ENCODE assay signal across 8 cellular contexts in the genomic region with DNA sequence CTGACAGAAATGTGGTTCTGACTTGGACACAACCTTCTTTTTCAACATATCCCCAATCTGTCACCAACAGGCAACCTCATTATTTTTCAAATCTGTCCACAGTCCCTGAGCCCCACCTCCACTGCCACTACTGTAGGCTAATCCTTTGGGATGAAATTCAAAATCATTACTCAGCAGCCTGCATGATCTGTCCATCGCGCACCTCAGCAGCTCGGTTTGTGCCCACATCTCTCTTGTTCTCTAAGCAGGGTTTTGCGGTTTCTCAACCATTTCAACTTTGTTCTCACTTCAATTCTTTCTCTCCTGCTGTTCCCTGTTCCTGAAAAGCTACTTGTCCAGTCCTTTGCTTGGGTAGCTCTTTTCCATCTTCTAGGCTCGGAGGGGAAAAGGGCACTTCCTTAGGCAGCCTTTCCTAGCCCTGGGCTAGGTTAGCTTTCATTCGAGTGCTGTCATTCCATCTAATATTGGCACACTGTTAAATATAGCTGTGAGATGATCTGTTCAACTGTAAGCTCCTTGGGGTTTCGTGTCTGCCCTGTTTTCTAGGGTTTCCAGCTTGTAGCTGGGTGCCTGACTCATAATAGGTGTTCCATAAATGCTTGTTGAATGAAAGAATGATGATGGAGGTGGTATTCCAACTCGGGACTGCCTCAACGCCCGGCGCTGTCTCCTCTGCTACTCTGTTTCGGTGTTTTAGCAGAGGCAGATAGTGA. TPM values are rescaled to one million over a fixed set of nuclear protein-coding genes. Genes with fewer than 3 reads are reported as not detected.
A peak's percentile ranks its signal among the peaks of the same experiment; 100 is the strongest.
DNase-seq lines count a peak whose midpoint lies in the region; ATAC-seq and TF ChIP-seq lines count a peak whose summit lies in the region.

No MANE protein-coding gene starts in this region.

- peak overlapping the region; percentile 86 for H3K4me3 Mint-ChIP-seq in activated CD4-positive, alpha-beta T cell treated with anti-CD3 and anti-CD28 coated beads, Interleukin-2, amount 10 ng/mL, durations not matched to agents 7 days and 5 days
- peak overlapping the region; percentile 77 for H3K4me3 Mint-ChIP-seq in activated B cell treated with CpG ODN at 0.5 μM for 24 hours

- H3K4me3 ChIP-seq in heart left ventricle, result peak overlapping the region; percentile 39 to 81 (median 70)
- H3K4me3 ChIP-seq in skin epidermis, result peak overlapping the region; percentile 43 to 75 (median 50)

- peaks cover 0 to 40% (median 31%) of the 10 kb centered on the region in 9 donors for H3K36me3 ChIP-seq in heart left ventricle

- peaks cover 29% of the 10 kb centered on the region for H3K4me1 Mint-ChIP-seq in activated CD4-positive, alpha-beta T cell treated with anti-CD3 and anti-CD28 coated beads, Interleukin-2, amount 10 ng/mL, durations not matched to agents 7 days and 5 days
- H3K4me1 Mint-ChIP-seq in activated B cell treated with CpG ODN at 0.5 μM for 24 hours, result peaks cover 34% of the 10 kb centered on the region

- no peaks in the 10 kb centered on the region for H3K27me3 Mint-ChIP-seq in activated CD4-positive, alpha-beta T cell treated with anti-CD3 and anti-CD28 coated beads, Interleukin-2, amount 10 ng/mL, durations not matched to agents 7 days and 5 days
- no peaks in the 10 kb centered on the region for H3K27me3 Mint-ChIP-seq in activated B cell treated with CpG ODN at 0.5 μM for 24 hours

- H3K9me3 Mint-ChIP-seq in activated CD4-positive, alpha-beta T cell treated with anti-CD3 and anti-CD28 coated beads, Interleukin-2, amount 10 ng/mL, durations not matched to agents 7 days and 5 days, result peaks cover 11% of the 10 kb centered on the region
- H3K9me3 Mint-ChIP-seq in activated B cell treated with CpG ODN at 0.5 μM for 24 hours, result peaks cover 7% of the 10 kb centered on the region

- intact Hi-C loops in activated B cell treated with CpG ODN at 0.5 μM for 24 hours (cut with micrococcal nuclease) (loop anchor here (1.0 to 5.0 kb wide), 5 partner anchors 13 to 858 kb away; a partner anchor contains a TSS), heart left ventricle (cut with DNase I) (loop anchor here in 4 of 10 donors (1.0 to 10.0 kb wide), 3 partner anchors 12 to 111 kb away; a partner anchor contains a TSS)

- H3K9me3 ChIP-seq in heart left ventricle, result peaks cover 0 to 12% (median 2%) of the 10 kb centered on the region in 12 donors

- H3K36me3 Mint-ChIP-seq in activated CD4-positive, alpha-beta T cell treated with anti-CD3 and anti-CD28 coated beads, Interleukin-2, amount 10 ng/mL, durations not matched to agents 7 days and 5 days (ENCODE audit: low read depth), result peaks cover 46% of the 10 kb centered on the region
- H3K36me3 Mint-ChIP-seq in activated B cell treated with CpG ODN at 0.5 μM for 24 hours (ENCODE audit: low read depth), result peaks cover 47% of the 10 kb centered on the region

- no peak for DNase-seq in activated CD4-positive, alpha-beta T cell treated with anti-CD3 and anti-CD28 coated beads, Interleukin-2, amount 10 ng/mL, durations not matched to agents 7 days and 5 days
- DNase-seq in activated CD4-positive, alpha-beta T cell treated with anti-CD3 and anti-CD28 coated beads for 1 hour, result no peak
- DNase-seq in activated B cell treated with CpG ODN at 0.5 μM for 24 hours (no peak), heart left ventricle (no peak), NCI-H1436 treated with DMSO at 0.1 percent for 48 hours (lab: John Stamatoyannopoulos, UW) (no peak), NCI-H1105 treated with DMSO at 0.1 percent for 48 hours (lab: John Stamatoyannopoulos, UW) (no peak)
- no peak for DNase-seq in stimulated activated CD4-positive, alpha-beta T cell treated with anti-CD3 and anti-CD28 coated beads, Interleukin-1b, Interleukin-23, amount 100 ng/mL, for 48 hours

- TF ChIP-seq CTCF in activated B cell treated with CpG ODN at 0.5 μM for 24 hours (IDR thresholded peaks at IDR 0.05) (no peak), heart left ventricle (IDR thresholded peaks at IDR 0.05) (no peak)

- H3K27ac Mint-ChIP-seq in activated CD4-positive, alpha-beta T cell treated with anti-CD3 and anti-CD28 coated beads, Interleukin-2, amount 10 ng/mL, durations not matched to agents 7 days and 5 days, result peak overlapping the region; percentile 61
- peak overlapping the region; percentile 83 for H3K27ac Mint-ChIP-seq in activated B cell treated with CpG ODN at 0.5 μM for 24 hours

- H3K27me3 ChIP-seq in heart left ventricle, result no peaks in the 10 kb centered on the region

- WGBS in heart left ventricle, 4 donors, result 30 to 34% (median 32%) methylated on average over 12 of the region's 12 CpGs

- CTCF ChIA-PET in activated CD4-positive, alpha-beta T cell treated with anti-CD3 and anti-CD28 coated beads, Interleukin-2, amount 10 ng/mL, durations not matched to agents 7 days and 5 days (lab: Charles Lee), result interaction anchor here (0.7 to 4.5 kb wide), 7 partner anchors 9 to 100 kb away, joined by 3 to 31 read pairs (median 4); a partner anchor contains a TSS
- CTCF ChIA-PET in activated B cell treated with CpG ODN at 0.5 μM for 24 hours (lab: Charles Lee), result interaction anchor here (0.6 to 5.3 kb wide), 6 partner anchors 12 to 110 kb away, joined by 3 to 52 read pairs (median 6); a partner anchor contains a TSS

- peaks cover 0 to 27% (median 15%) of the 10 kb centered on the region in 12 donors for H3K4me1 ChIP-seq in heart left ventricle

- H3K27ac ChIP-seq in heart left ventricle (peak overlapping the region; percentile 88 to 100 (median 96)), skin epidermis (peak overlapping the region; percentile 79 to 98 (median 93))

- ATAC-seq in activated B cell treated with CpG ODN at 0.5 μM for 24 hours (ENCODE audit: low read depth) (peak; percentile 8), heart left ventricle (peak in 3 of 4 donors; percentile 4 to 42 (median 24))

- no peak for TF ChIP-seq POLR2A in heart left ventricle (IDR thresholded peaks at IDR 0.05)

- POLR2A ChIA-PET in activated CD4-positive, alpha-beta T cell treated with anti-CD3 and anti-CD28 coated beads, Interleukin-2, amount 10 ng/mL, durations not matched to agents 7 days and 5 days (lab: Charles Lee), result interaction anchor here (1.1 kb wide), 1 partner anchor 12 kb away, joined by 3 read pairs; no protein-coding TSS in a partner anchor
- POLR2A ChIA-PET in activated B cell treated with CpG ODN at 0.5 μM for 24 hours (lab: Charles Lee), result interaction anchor here (1.0 to 3.6 kb wide), 6 partner anchors 9 to 110 kb away, joined by 3 to 37 read pairs (median 6); a partner anchor contains a TSS

RNA-seq across cellular contexts. Expression of a gene that starts 0.7 kb away (rescaled TPM):
- total RNA-seq in activated CD4-positive, alpha-beta T cell treated with anti-CD3 and anti-CD28 coated beads, Interleukin-2, amount 10 ng/mL, durations not matched to agents 7 days and 5 days, result 1 to 10 TPM; 4.0 to 4.8 TPM
- total RNA-seq in activated B cell treated with CpG ODN at 0.5 μM for 24 hours (13.1 and 14.5 TPM in 2 replicates), heart left ventricle (10 to 100 TPM in 1 of 9 donors, 1 to 10 TPM in 8; 1.8 to 10.1 (median 6.4) TPM)
- 1 to 10 TPM in 1 of 2 donors, under 1 TPM in 1; 0.75 to 2.6 TPM for polyA plus RNA-seq in heart left ventricle

RNA-seq across cellular contexts. Expression of a gene that starts 12.6 kb away (rescaled TPM):
- total RNA-seq in activated CD4-positive, alpha-beta T cell treated with anti-CD3 and anti-CD28 coated beads, Interleukin-2, amount 10 ng/mL, durations not matched to agents 7 days and 5 days, result 10 to 100 TPM; 34.8 to 40.3 TPM
- total RNA-seq in activated B cell treated with CpG ODN at 0.5 μM for 24 hours (27.5 and 31.1 TPM in 2 replicates), heart left ventricle (10 to 100 TPM; 26.3 to 43.5 (median 32.4) TPM)
- polyA plus RNA-seq in heart left ventricle, result 10 to 100 TPM; 30.3 to 46.0 TPM
